Comparison of ENCODE assay signal across 29 cellular contexts in genomic region chr2:117850015-117850414, GRCh38. TPM values are rescaled to one million over a fixed set of nuclear protein-coding genes. Genes with fewer than 3 reads are reported as not detected.
DNase-seq lines count a peak whose midpoint lies in the region; ATAC-seq and TF ChIP-seq lines count a peak whose summit lies in the region.
"Had no signal": no experiment of that assay in that cellular context is flagged by ENCODE, and none has a peak within 500 bp of the region (broad histone marks: within the 10 kb centered on the region; RNA-seq: fewer than 3 reads in every experiment).

No MANE protein-coding gene starts in this region.

- ATAC-seq in GM21529 (IDR thresholded peaks at IDR 0.05; ENCODE audit: unreplicated experiment) = no peak
- no peak for ATAC-seq in GM21619 (IDR thresholded peaks at IDR 0.05; ENCODE audit: unreplicated experiment)
- ATAC-seq: activated T-helper 17 cell treated with anti-CD3 and anti-CD28 coated beads, Interleukin-2, amount 50 U/mL, for 72 hours; effector memory CD8-positive, alpha-beta T cell; mucosa of descending colon; natural killer cell had no signal

- no peak overlapping the region; the same call in 1 of the 2 replicates for H3K14ac ChIP-seq in H9 (ENCODE audit: insufficient read depth, low read length)

- no peak overlapping the region for H2BK12ac ChIP-seq in H9 (ENCODE audit: insufficient read length, low read depth, low read length)

- peak overlapping the region; percentile 41 for H3K9ac ChIP-seq in H9 (ENCODE audit: extremely low read depth, insufficient read length, low read length)
- peak overlapping the region; percentile 56; the same call in 1 of the 2 replicates for H3K9ac ChIP-seq in HUES64 (ENCODE audit: low read depth, low read length)
- H3K9ac ChIP-seq in endodermal cell (ENCODE audit: extremely low read depth, low read length, poor library complexity, severe bottlenecking) = no peak overlapping the region
- peak overlapping the region; percentile 51 for H3K9ac ChIP-seq in mesendoderm (ENCODE audit: low read length)

- no peaks in the 10 kb centered on the region for H3K27me3 ChIP-seq in H9 (ENCODE audit: insufficient read depth, low read length)
- no peaks in the 10 kb centered on the region for H3K27me3 ChIP-seq in HUES64 (ENCODE audit: insufficient read depth, low read length)
- H3K27me3 ChIP-seq in endodermal cell (ENCODE audit: control insufficient read depth, insufficient read depth, low read length, poor library complexity, severe bottlenecking) = peaks cover 6% of the 10 kb centered on the region
- no peaks in the 10 kb centered on the region for H3K27me3 ChIP-seq in mesendoderm (ENCODE audit: insufficient read depth, low read length, poor library complexity)
- H3K27me3 ChIP-seq in SJCRH30 = peaks cover 8% of the 10 kb centered on the region
- H3K27me3 ChIP-seq: testis had no signal

- peaks cover 2% of the 10 kb centered on the region; the same call in 1 of the 2 replicates for H3K4me1 ChIP-seq in H9 (ENCODE audit: insufficient read depth, low read length)
- peaks cover 18% of the 10 kb centered on the region for H3K4me1 ChIP-seq in HUES64 (ENCODE audit: insufficient read depth, low read length)
- peaks cover 19% of the 10 kb centered on the region for H3K4me1 ChIP-seq in endodermal cell (ENCODE audit: control insufficient read depth, insufficient read depth, low read length)
- peaks cover 17% of the 10 kb centered on the region for H3K4me1 ChIP-seq in mesendoderm (ENCODE audit: control insufficient read depth, low read depth, low read length)
- no peaks in the 10 kb centered on the region for H3K4me1 ChIP-seq in SJCRH30
- H3K4me1 ChIP-seq: adrenal gland, testis had no signal

- peak overlapping the region; percentile 17 to 94 (median 92); a peak in 5 of 7 replicates for H3K27ac Mint-ChIP-seq in H9
- H3K27ac Mint-ChIP-seq in endodermal cell = peak overlapping the region; percentile 93
- H3K27ac Mint-ChIP-seq: activated naive CD4-positive, alpha-beta T cell treated with anti-CD3 and anti-CD28 coated beads, Interleukin-2, amount 10 ng/mL, durations not matched to agents 7 days and 5 days; activated T-helper 17 cell treated with anti-CD3 and anti-CD28 coated beads, Interleukin-2, amount 50 U/mL, for 72 hours; effector memory CD8-positive, alpha-beta T cell; natural killer cell; stimulated activated naive CD8-positive, alpha-beta T cell treated with anti-CD3 and anti-CD28 coated beads, Interleukin-15, Interleukin-2, amounts not matched to agents 100 ng/mL and 50 ng/mL, for 24 hours had no signal

- H2BK5ac ChIP-seq in H9 (ENCODE audit: insufficient read length, low read length) (no peak overlapping the region), mesendoderm (ENCODE audit: low read length) (peak overlapping the region; percentile 71)

- no peak overlapping the region for H3T11ph ChIP-seq in H9 (ENCODE audit: low read length)

- H4K5ac ChIP-seq in H9 (ENCODE audit: insufficient read length, low read depth, low read length) (no peak overlapping the region), mesendoderm (ENCODE audit: low read length) (no peak overlapping the region)

- no peak overlapping the region for H3K56ac ChIP-seq in H9 (ENCODE audit: insufficient read length, low read depth, low read length)
- peak overlapping the region; percentile 81 for H3K56ac ChIP-seq in mesendoderm (ENCODE audit: low read length)

- H2BK15ac ChIP-seq in H9 (ENCODE audit: low read depth, low read length) (no peak overlapping the region), mesendoderm (replicated peaks; ENCODE audit: low read depth) (no peak overlapping the region)

- H2AFZ ChIP-seq in H9 (ENCODE audit: low read length) = peak overlapping the region; percentile 92

- H4K8ac ChIP-seq in H9 (replicated peaks; ENCODE audit: insufficient read length, low read depth, low read length) (no peak overlapping the region), mesendoderm (ENCODE audit: low read depth, low read length) (no peak overlapping the region)

- H3K79me1 ChIP-seq in H9 (ENCODE audit: insufficient read depth, low read depth, low read length, poor library complexity, severe bottlenecking) (no peaks in the 10 kb centered on the region), mesendoderm (ENCODE audit: low read length) (no peaks in the 10 kb centered on the region)

- H3K4ac ChIP-seq in H9 (ENCODE audit: low read depth, low read length) (no peak overlapping the region), mesendoderm (ENCODE audit: low read depth, low read length) (no peak overlapping the region)

- H3K9me3 Mint-ChIP-seq in H9 = peaks cover 11% of the 10 kb centered on the region in 2 experiments
- H3K9me3 Mint-ChIP-seq in endodermal cell = peaks cover 18% of the 10 kb centered on the region
- H3K9me3 Mint-ChIP-seq: activated naive CD4-positive, alpha-beta T cell treated with anti-CD3 and anti-CD28 coated beads, Interleukin-2, amount 10 ng/mL, durations not matched to agents 7 days and 5 days; effector memory CD8-positive, alpha-beta T cell; natural killer cell; stimulated activated naive CD8-positive, alpha-beta T cell treated with anti-CD3 and anti-CD28 coated beads, Interleukin-15, Interleukin-2, amounts not matched to agents 100 ng/mL and 50 ng/mL, for 24 hours had no signal

- H3K36me3 Mint-ChIP-seq in H9 (ENCODE audit: insufficient read depth in 1 of 3, low read depth in 3 of 3) = peaks cover 4 to 12% (median 7%) of the 10 kb centered on the region in 3 experiments; a peak in 6 of 7 replicates
- peaks cover 8% of the 10 kb centered on the region for H3K36me3 Mint-ChIP-seq in endodermal cell (ENCODE audit: low read depth)
- H3K36me3 Mint-ChIP-seq: activated naive CD4-positive, alpha-beta T cell treated with anti-CD3 and anti-CD28 coated beads, Interleukin-2, amount 10 ng/mL, durations not matched to agents 7 days and 5 days; natural killer cell had no signal

- H2BK120ac ChIP-seq in H9 (ENCODE audit: low read depth, low read length, poor library complexity, severe bottlenecking) (no peak overlapping the region), mesendoderm (ENCODE audit: low read depth, low read length) (no peak overlapping the region)

- H3K4me2 ChIP-seq in H9 (ENCODE audit: insufficient read depth, insufficient read length, low read length) (peak overlapping the region; percentile 74), mesendoderm (ENCODE audit: low read length) (peak overlapping the region; percentile 14)
- H3K4me2 ChIP-seq: smooth muscle cell had no signal

- H3K9me3 ChIP-seq in H9 (ENCODE audit: control insufficient read depth, low read depth, low read length) = no peaks in the 10 kb centered on the region
- H3K9me3 ChIP-seq in HUES64 (ENCODE audit: insufficient read depth, low read depth, low read length) = no peaks in the 10 kb centered on the region
- peaks cover 15% of the 10 kb centered on the region for H3K9me3 ChIP-seq in endodermal cell (ENCODE audit: control insufficient read depth, low read length)
- H3K9me3 ChIP-seq in SJCRH30 (replicated peaks) = no peaks in the 10 kb centered on the region
- H3K9me3 ChIP-seq: adrenal gland, mucosa of descending colon, testis had no signal

- H3K23ac ChIP-seq in H9 (ENCODE audit: insufficient read length, low read depth, low read length) (no peak overlapping the region), mesendoderm (ENCODE audit: low read length) (no peak overlapping the region)

- no peak overlapping the region for H2AK5ac ChIP-seq in H9 (ENCODE audit: insufficient read length, low read length)
- H2AK5ac ChIP-seq in mesendoderm (ENCODE audit: low read length) = no peak overlapping the region

- peak; percentile 71 for DNase-seq in H9
- peak; percentile 83 for DNase-seq in endodermal cell
- DNase-seq in mesendoderm = peak; percentile 89
- no peak for DNase-seq in SK-N-DZ (ENCODE audit: low spot score)
- no peak for DNase-seq in SJCRH30
- DNase-seq: activated CD4-positive, alpha-beta T cell treated with anti-CD3 and anti-CD28 coated beads for 4 hours; activated naive CD4-positive, alpha-beta T cell treated with anti-CD3 and anti-CD28 coated beads, Interleukin-2, amount 10 ng/mL, durations not matched to agents 7 days and 5 days; adrenal gland; C1 segment of cervical spinal cord; central memory CD4-positive, alpha-beta T cell; COR-L47; cortex of kidney; effector memory CD8-positive, alpha-beta T cell; mucosa of descending colon; natural killer cell; NCI-H1417; NCI-H2081 treated with DMSO at 0.1 percent for 48 hours; NCI-H510A treated with DMSO at 0.1 percent for 48 hours; SHP77 treated with DMSO at 0.1 percent for 48 hours; stimulated activated CD8-positive, alpha-beta memory T cell treated with anti-CD3 and anti-CD28 coated beads, Interleukin-4, amount 100 ng/mL, for 48 hours; SW 1271; testis had no signal

- H3K4me3 Mint-ChIP-seq in H9 = peak overlapping the region; percentile 43 to 52
- H3K4me3 Mint-ChIP-seq in endodermal cell = peak overlapping the region; percentile 40
- H3K4me3 Mint-ChIP-seq: activated naive CD4-positive, alpha-beta T cell treated with anti-CD3 and anti-CD28 coated beads, Interleukin-2, amount 10 ng/mL, durations not matched to agents 7 days and 5 days; activated T-helper 17 cell treated with anti-CD3 and anti-CD28 coated beads, Interleukin-2, amount 50 U/mL, for 72 hours; effector memory CD8-positive, alpha-beta T cell; natural killer cell; stimulated activated naive CD8-positive, alpha-beta T cell treated with anti-CD3 and anti-CD28 coated beads, Interleukin-15, Interleukin-2, amounts not matched to agents 100 ng/mL and 50 ng/mL, for 24 hours had no signal

- WGBS in H9 (ENCODE audit: extremely low coverage, insufficient read length, low lambda C conversion rate) = no CpG with 5 or more reads among the region's 7 CpGs
- 15% methylated on average over 6 of the region's 7 CpGs for WGBS in HUES64
- WGBS in endodermal cell (ENCODE audit: insufficient coverage in 1 of 2, insufficient read length in 1 of 2), 2 experiments = 29% methylated on average over 7 of the region's 7 CpGs; no CpG with 5 or more reads in 1 of the 2 experiments
- no CpG with 5 or more reads among the region's 7 CpGs for WGBS in mesendoderm (ENCODE audit: extremely low coverage, insufficient coverage, low lambda C conversion rate)

- H4K91ac ChIP-seq in H9 (ENCODE audit: insufficient read length, low read depth, low read length) = no peak overlapping the region

- H3K4me3 ChIP-seq in HUES64 (ENCODE audit: low read length) (peak overlapping the region; percentile 38), endodermal cell (ENCODE audit: low read length) (peak overlapping the region; percentile 61), mesendoderm (ENCODE audit: low read length) (no peak overlapping the region), SJCRH30 (no peak overlapping the region)
- H3K4me3 ChIP-seq: adrenal gland, lung, mucosa of descending colon, smooth muscle cell, testis had no signal

- H3K27me3 Mint-ChIP-seq in H9 (ENCODE audit: low read depth) (peaks cover 15% of the 10 kb centered on the region), endodermal cell (ENCODE audit: insufficient read depth) (peaks cover 54% of the 10 kb centered on the region)

- no peaks in the 10 kb centered on the region for H3K23me2 ChIP-seq in H9 (ENCODE audit: insufficient read length, low read depth, low read length, poor library complexity, severe bottlenecking)

- H3K18ac ChIP-seq in H9 (ENCODE audit: insufficient read length, low read depth, low read length) (peak overlapping the region; percentile 68), mesendoderm (ENCODE audit: low read length) (peak overlapping the region; percentile 88)

- H3K79me2 ChIP-seq in H9 (ENCODE audit: insufficient read depth, low read length) (no peaks in the 10 kb centered on the region), mesendoderm (ENCODE audit: control insufficient read depth, insufficient read depth, low read length) (no peaks in the 10 kb centered on the region)

- H3K27ac ChIP-seq in H9 (ENCODE audit: insufficient read length, low read depth, low read length) (no peak overlapping the region), HUES64 (ENCODE audit: low read depth, low read length) (no peak overlapping the region), endodermal cell (ENCODE audit: low read depth, low read length) (no peak overlapping the region), mesendoderm (ENCODE audit: low read depth, low read length) (peak overlapping the region; percentile 52), SJCRH30 (no peak overlapping the region)
- H3K27ac ChIP-seq: adrenal gland, testis had no signal

- no peak overlapping the region for H2BK20ac ChIP-seq in H9 (ENCODE audit: low read depth, low read length, poor library complexity, severe bottlenecking)

- no peak for TF ChIP-seq CTCF in H9 (conservative IDR thresholded peaks at IDR 0.05)
- TF ChIP-seq CTCF in endodermal cell (conservative IDR thresholded peaks at IDR 0.05) = peak; percentile 33

- H3K4me1 Mint-ChIP-seq in H9 (peaks cover 25 to 32% of the 10 kb centered on the region in 2 experiments), endodermal cell (peaks cover 54% of the 10 kb centered on the region)
- H3K4me1 Mint-ChIP-seq: activated naive CD4-positive, alpha-beta T cell treated with anti-CD3 and anti-CD28 coated beads, Interleukin-2, amount 10 ng/mL, durations not matched to agents 7 days and 5 days; activated T-helper 17 cell treated with anti-CD3 and anti-CD28 coated beads, Interleukin-2, amount 50 U/mL, for 72 hours; natural killer cell had no signal

- H3K36me3 ChIP-seq in HUES64 (ENCODE audit: insufficient read depth, low read length) = no peaks in the 10 kb centered on the region
- no peaks in the 10 kb centered on the region for H3K36me3 ChIP-seq in endodermal cell (ENCODE audit: control insufficient read depth, insufficient read depth, low read length)
- no peaks in the 10 kb centered on the region for H3K36me3 ChIP-seq in mesendoderm (ENCODE audit: control insufficient read depth, insufficient read depth, low read length)
- no peaks in the 10 kb centered on the region for H3K36me3 ChIP-seq in SJCRH30
- H3K36me3 ChIP-seq: adrenal gland had no signal

- H4K20me1 ChIP-seq in H9 (ENCODE audit: control insufficient read depth, insufficient read depth, insufficient read length) = no peaks in the 10 kb centered on the region

RNA-seq across cellular contexts. Expression of gene DDX18, which starts 35.5 kb away (rescaled TPM):
- total RNA-seq in H9 (2021) (114 and 115 TPM in 2 replicates), endodermal cell (10 to 100 TPM; 63.6 to 70.4 TPM)
- 79.6 TPM for polyA plus RNA-seq in HUES64 (2013, experiment 1 of 2)
- 77.8 TPM for polyA plus RNA-seq in HUES64 (2013, experiment 2 of 2)
- 51.9 TPM for polyA plus RNA-seq in endodermal cell (2013, experiment 1 of 2)
- 54.8 TPM for polyA plus RNA-seq in endodermal cell (2013, experiment 2 of 2)
- polyA plus RNA-seq in mesendoderm (2013, experiment 1 of 2) = 151 TPM
- 155 TPM for polyA plus RNA-seq in mesendoderm (2013, experiment 2 of 2)
- polyA plus RNA-seq in SK-N-DZ (2014; cell fraction: cytosol; rRNA removed) = 75.9 and 81.3 TPM in 2 replicates
- 71.2 and 73.1 TPM in 2 replicates for polyA plus RNA-seq in SK-N-DZ (2014; cell fraction: nucleus; rRNA removed)
- 108 and 124 TPM in 2 replicates for total RNA-seq in SJCRH30 (2014; rRNA removed; shearing (Covaris generic))

Comparison
In these comparisons a context has a peak if more than half of its experiments do, and no peak if none do; other contexts are left out.
1. DNase-seq: peak in H9 (single experiment), endodermal cell (single experiment) and mesendoderm (single experiment); none in SK-N-DZ (single experiment) and SJCRH30 (0 of 2).
2. H3K4me3 ChIP-seq: peak in HUES64 (single experiment) and endodermal cell (single experiment); none in mesendoderm (single experiment) and SJCRH30 (single experiment).